In the genomic region with DNA sequence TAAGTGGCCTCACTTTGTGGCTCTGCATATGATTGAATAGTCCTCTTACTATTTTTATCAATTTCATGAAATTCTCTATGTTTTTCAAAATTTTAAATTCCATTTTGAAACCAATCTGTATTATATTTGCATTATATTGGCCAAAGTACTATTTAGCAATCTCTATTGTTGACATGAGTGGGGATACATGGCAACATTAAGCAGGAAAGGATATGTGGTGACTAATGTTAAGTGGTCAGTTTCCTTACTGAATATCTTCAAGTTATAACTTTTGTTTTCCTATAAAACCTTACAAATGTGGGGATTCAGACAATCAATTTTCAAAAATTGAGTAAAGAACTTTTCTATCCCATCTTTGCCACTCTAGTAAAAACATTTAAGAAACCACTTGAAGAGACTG, we compare ENCODE assay signal across 14 cellular contexts. TPM values are rescaled to one million over a fixed set of nuclear protein-coding genes. Genes with fewer than 3 reads are reported as not detected.
DNase-seq lines count a peak whose midpoint lies in the region; ATAC-seq and TF ChIP-seq lines count a peak whose summit lies in the region.
"Had no signal": no experiment of that assay in that cellular context is flagged by ENCODE, and none has a peak within 500 bp of the region (broad histone marks: within the 10 kb centered on the region; RNA-seq: fewer than 3 reads in every experiment).

No MANE protein-coding gene starts in this region.

- ATAC-seq in upper lobe of left lung (ENCODE audit: low FRiP score in 2 of 2) = no peak

- H3K4me3 ChIP-seq in upper lobe of left lung = no peak overlapping the region
- H3K4me3 ChIP-seq: BLaER1 had no signal

- peak; percentile 15 for DNase-seq in amniotic epithelial cell (ENCODE audit: low read depth)
- DNase-seq in dermis blood vessel endothelial cell = peak; percentile 48
- peak; percentile 8 for DNase-seq in fibroblast of peridontal ligament (ENCODE audit: extremely low read depth)
- DNase-seq in NCI-H2081 (lab: John Stamatoyannopoulos, UW) = no peak
- DNase-seq in stimulated activated CD4-positive, alpha-beta T cell treated with anti-CD3 and anti-CD28 coated beads, Interleukin-4, amount 100 ng/mL, for 1 hour = no peak
- DNase-seq in dedifferentiated amniotic fluid mesenchymal stem cell (ENCODE audit: extremely low spot score) = no peak
- DNase-seq in upper lobe of left lung = no peak
- DNase-seq: AML-193; CD4-positive, alpha-beta memory T cell; DMS153; DMS79; GF-D8; H9 had no signal

- peaks cover 2 to 57% (median 10%) of the 10 kb centered on the region in 4 donors for H3K36me3 ChIP-seq in upper lobe of left lung

- no peaks in the 10 kb centered on the region for H3K9me3 ChIP-seq in upper lobe of left lung
- H3K9me3 ChIP-seq: BLaER1 had no signal

- TF ChIP-seq EP300 in upper lobe of left lung (IDR thresholded peaks at IDR 0.05) = no peak

- no peak overlapping the region for H3K27ac ChIP-seq in upper lobe of left lung
- H3K27ac ChIP-seq: BLaER1 had no signal

- no peaks in the 10 kb centered on the region for H3K4me1 ChIP-seq in upper lobe of left lung
- H3K4me1 ChIP-seq: BLaER1 had no signal

- no peaks in the 10 kb centered on the region for H3K27me3 ChIP-seq in upper lobe of left lung
- H3K27me3 ChIP-seq: BLaER1 had no signal

- TF ChIP-seq POLR2A in upper lobe of left lung (IDR thresholded peaks at IDR 0.05) = no peak

- TF ChIP-seq CTCF in upper lobe of left lung (IDR thresholded peaks at IDR 0.05) = no peak

RNA-seq across cellular contexts. Expression of a gene that starts 10.2 kb away (rescaled TPM):
- total RNA-seq in dermis blood vessel endothelial cell = 15.7 and 15.8 TPM in 2 replicates
- total RNA-seq in upper lobe of left lung = 10 to 100 TPM in 3 of 6 donors, 1 to 10 TPM in 3; 7.3 to 13.2 (median 9.9) TPM

RNA-seq across cellular contexts. Expression of a gene that starts 36.4 kb away (rescaled TPM):
- total RNA-seq in dermis blood vessel endothelial cell (24.7 and 115 TPM in 2 replicates), upper lobe of left lung (1 to 10 TPM; 1.4 to 4.2 (median 2.5) TPM)

RNA-seq across cellular contexts. Expression of a gene that starts 59.0 kb away (rescaled TPM):
- total RNA-seq in dermis blood vessel endothelial cell (37.5 and 41.5 TPM in 2 replicates), upper lobe of left lung (10 to 100 TPM; 10.1 to 40.9 (median 17.4) TPM)

Comparison
In these comparisons a context has a peak if more than half of its experiments do, and no peak if none do; other contexts are left out.
1. DNase-seq: peak in amniotic epithelial cell (single experiment), dermis blood vessel endothelial cell (single experiment) and fibroblast of peridontal ligament (single experiment); none in NCI-H2081 (0 of 2), stimulated activated CD4-positive, alpha-beta T cell treated with anti-CD3 and anti-CD28 coated beads, Interleukin-4, amount 100 ng/mL, for 1 hour (single experiment), dedifferentiated amniotic fluid mesenchymal stem cell (single experiment) and upper lobe of left lung (0 of 2).